Comparison of ENCODE assay signal across 22 cellular contexts in genomic region chr10:905503-905902, GRCh38. TPM values are rescaled to one million over a fixed set of nuclear protein-coding genes. Genes with fewer than 3 reads are reported as not detected.
DNase-seq lines count a peak whose midpoint lies in the region; ATAC-seq, FAIRE-seq and TF ChIP-seq lines count a peak whose summit lies in the region.
"Had no signal": no experiment of that assay in that cellular context is flagged by ENCODE, and none has a peak within 500 bp of the region (broad histone marks: within the 10 kb centered on the region; RNA-seq: fewer than 3 reads in every experiment).

No MANE protein-coding gene starts in this region.

- POLR2A ChIA-PET in HepG2 (lab: Yijun Ruan, JAX), result no interaction called here
- POLR2A ChIA-PET in K562 (lab: Yijun Ruan, JAX), result interaction anchor here (0.8 to 2.4 kb wide), 5 partner anchors 11 to 39 kb away, joined by 3 to 14 read pairs (median 4); no protein-coding TSS in a partner anchor

- TF ChIP-seq EP300 in HepG2 (IDR thresholded peaks at IDR 0.05; ENCODE audit: low read depth in 2 of 2, low read length in 2 of 2) (no peak), HepG2 (CRISPR knock-in tag; IDR thresholded peaks at IDR 0.05; ENCODE audit: borderline replicate concordance) (no peak), K562 (IDR thresholded peaks at IDR 0.05; ENCODE audit: low read length) (no peak)

- no peaks in the 10 kb centered on the region for H3K9me1 ChIP-seq in K562 (ENCODE audit: control insufficient read depth, insufficient read depth, low read length)

- TF ChIP-seq RAD21 in HepG2 (CRISPR knock-in tag; IDR thresholded peaks at IDR 0.05) (no peak), K562 (CRISPR knock-in tag; conservative IDR thresholded peaks at IDR 0.05 in 1 of 2, IDR thresholded peaks at IDR 0.05 in 1 of 2) (no peak)

- H3K27me3 ChIP-seq in HepG2 (ENCODE audit: control insufficient read depth in 1 of 2, insufficient read depth in 2 of 2, low read length in 2 of 2), result no peaks in the 10 kb centered on the region
- H3K27me3 ChIP-seq in right lobe of liver, result no peaks in the 10 kb centered on the region
- H3K27me3 ChIP-seq in K562 (ENCODE audit: control insufficient read depth in 2 of 2, insufficient read depth in 2 of 2, low read length in 2 of 2), result no peaks in the 10 kb centered on the region
- H3K27me3 ChIP-seq in foreskin keratinocyte, result no peaks in the 10 kb centered on the region

- no peak overlapping the region for H3K4me3 ChIP-seq in HepG2 (replicated peaks in 1 of 3; ENCODE audit: insufficient read depth in 1 of 3, low read depth in 2 of 3, low read length in 3 of 3)
- H3K4me3 ChIP-seq in right lobe of liver, result no peak overlapping the region
- no peak overlapping the region for H3K4me3 ChIP-seq in K562

- TF ChIP-seq CTCF in HepG2 (CRISPR knock-in tag; IDR thresholded peaks at IDR 0.05) (no peak), right lobe of liver (IDR thresholded peaks at IDR 0.05) (no peak), K562 (IDR thresholded peaks at IDR 0.05 in 2 of 3, conservative IDR thresholded peaks at IDR 0.05 in 1 of 3; ENCODE audit: insufficient read depth in 2 of 3, low read depth in 1 of 3, low read length in 3 of 3) (no peak), foreskin keratinocyte (conservative IDR thresholded peaks at IDR 0.05) (no peak)

- H3K4me2 ChIP-seq in HepG2 (ENCODE audit: low read depth, low read length) (no peak overlapping the region), K562 (ENCODE audit: insufficient read depth, low read length) (no peak overlapping the region; the same call in 1 of the 2 replicates)

- BruUV-seq in HepG2 (replicated peaks; lab: Mats Ljungman, UMichigan) (no TSS peak), K562 (replicated peaks; lab: Mats Ljungman, UMichigan) (no TSS peak)

- TF ChIP-seq POLR2A in HepG2 (IDR thresholded peaks at IDR 0.05; ENCODE audit: insufficient read depth in 1 of 2, low read depth in 2 of 2, low read length in 2 of 2), result no peak
- TF ChIP-seq POLR2A in right lobe of liver (IDR thresholded peaks at IDR 0.05), result no peak
- TF ChIP-seq POLR2A in K562 (conservative IDR thresholded peaks at IDR 0.05), result no peak

- H3K36me3 ChIP-seq in HepG2 (replicated peaks in 1 of 2; ENCODE audit: control insufficient read depth in 1 of 2, insufficient read depth in 2 of 2, low read length in 2 of 2), result peaks cover 13 to 27% of the 10 kb centered on the region in 2 experiments; a peak in 4 of 5 replicates
- H3K36me3 ChIP-seq in right lobe of liver, result peaks cover 0 to 3% (median 0%) of the 10 kb centered on the region in 4 donors
- peaks cover 63% of the 10 kb centered on the region for H3K36me3 ChIP-seq in K562 (ENCODE audit: control insufficient read depth, insufficient read depth, low read length)

- ATAC-seq in HepG2 (no peak), right lobe of liver (no peak), K562 (peak; percentile 76), foreskin keratinocyte (peak; percentile 48), GM21381 (IDR thresholded peaks at IDR 0.05; ENCODE audit: unreplicated experiment) (no peak)
- ATAC-seq: activated naive CD4-positive, alpha-beta T cell treated with anti-CD3 and anti-CD28 coated beads, Interleukin-2, amount 50 U/mL, for 72 hours; activated T-cell treated with anti-CD3 and anti-CD28 coated beads, Interleukin-2, amount 50 U/mL, for 4 hours; PC-3 had no signal

- intact Hi-C loops in HepG2 (cut with micrococcal nuclease; ENCODE audit: unreplicated experiment), result no loop called here
- intact Hi-C loops in right lobe of liver (cut with DNase I), result no loop called here
- intact Hi-C loops in K562 (cut with micrococcal nuclease), result no loop called here

- 98% methylated on average over 3 of the region's 3 CpGs for WGBS in HepG2 (ENCODE audit: low lambda C conversion rate)
- 46% methylated on average over 3 of the region's 3 CpGs for WGBS in right lobe of liver (ENCODE audit: insufficient coverage, low coverage, low lambda C conversion rate, missing lambda C conversion rate)
- WGBS in K562 (ENCODE audit: insufficient coverage, low coverage, missing lambda C conversion rate), result 41% methylated on average over 3 of the region's 3 CpGs

- H4K20me1 ChIP-seq in HepG2 (ENCODE audit: insufficient read depth, low read length) (peaks cover 8% of the 10 kb centered on the region), K562 (replicated peaks; ENCODE audit: control insufficient read depth, insufficient read depth, low read length) (peaks cover 25% of the 10 kb centered on the region; the same call in 1 of the 2 replicates)

- H3K27ac ChIP-seq in HepG2 (ENCODE audit: extremely low read length, insufficient read depth, low read length) (no peak overlapping the region), right lobe of liver (no peak overlapping the region), K562 (ENCODE audit: extremely low read depth, low read depth, low read length) (no peak overlapping the region), foreskin keratinocyte (no peak overlapping the region)

- H3K4me1 ChIP-seq in HepG2 (ENCODE audit: insufficient read depth, low read length) (no peaks in the 10 kb centered on the region), right lobe of liver (no peaks in the 10 kb centered on the region), K562 (replicated peaks in 1 of 2; ENCODE audit: control insufficient read depth in 2 of 2, insufficient read depth in 2 of 2, low read length in 2 of 2) (peaks cover 0 to 4% of the 10 kb centered on the region in 2 experiments; a peak in 3 of 5 replicates), foreskin keratinocyte (no peaks in the 10 kb centered on the region)

- peaks cover 71% of the 10 kb centered on the region for H3K79me2 ChIP-seq in HepG2 (ENCODE audit: insufficient read depth, low read length)
- H3K79me2 ChIP-seq in K562 (ENCODE audit: control insufficient read depth, insufficient read depth, low read length), result peaks cover 88% of the 10 kb centered on the region

- in situ Hi-C loops in HepG2 (cut with HindIII; ENCODE audit: extremely low pct_ligation_motif_present, low pct_unique_long_range_greater_than_20kb) (no loop called here), K562 (cut with MboI) (no loop called here)

- H3K9ac ChIP-seq in HepG2 (ENCODE audit: insufficient read depth, low read depth, low read length) (no peak overlapping the region), K562 (ENCODE audit: insufficient read depth in 1 of 2, low read depth in 2 of 2, low read length in 2 of 2) (no peak overlapping the region)
- H3K9ac ChIP-seq: KMS-11 had no signal

- H2AFZ ChIP-seq in HepG2 (ENCODE audit: low read length) (no peak overlapping the region), K562 (ENCODE audit: low read depth, low read length) (no peak overlapping the region)

- no peaks in the 10 kb centered on the region for H3K9me3 ChIP-seq in HepG2 (ENCODE audit: low read length)
- no peaks in the 10 kb centered on the region for H3K9me3 ChIP-seq in right lobe of liver
- no peaks in the 10 kb centered on the region; the same call in 1 of the 2 replicates for H3K9me3 ChIP-seq in K562 (replicated peaks; ENCODE audit: control insufficient read depth, insufficient read depth, low read depth, low read length)

- FAIRE-seq in HepG2 (lab: Jason Lieb, UNC) (no peak), K562 (lab: Jason Lieb, UNC) (peak; percentile 56)
- FAIRE-seq: urothelium cell line had no signal

- DNase-seq in HepG2 (ENCODE audit: low spot score) (no peak), right lobe of liver (no peak), K562 (ENCODE audit: extremely low read depth in 1 of 4, low spot score in 3 of 4) (peak in 2 of 4 experiments; percentile 26 to 28), foreskin keratinocyte (no peak), GOT3 (lab: John Stamatoyannopoulos, UW) (no peak), NCI-H2081 (lab: John Stamatoyannopoulos, UW) (no peak)
- no peak for DNase-seq in activated CD4-positive, alpha-beta T cell treated with anti-CD3 and anti-CD28 coated beads, Interleukin-2, amount 50 U/mL, for 1 hour
- DNase-seq: ACHN; activated CD4-positive, alpha-beta memory T cell treated with anti-CD3 and anti-CD28 coated beads, Interleukin-2, amount 10 ng/mL, durations not matched to agents 7 days and 5 days; activated T-cell treated with anti-CD3 and anti-CD28 coated beads, Interleukin-2, amount 50 U/mL, for 4 hours; CD4-positive, alpha-beta T cell; cortex of kidney; DMS53; NCI-H1092; NCI-H82; PC-3; SIG-M5; substantia nigra had no signal

- CTCF ChIA-PET in HepG2 (lab: Yijun Ruan, JAX; ENCODE audit: low intra/inter-chr PET ratio, low total read pairs), result no interaction called here
- CTCF ChIA-PET in K562 (lab: Yijun Ruan, JAX; ENCODE audit: low intra/inter-chr PET ratio), result no interaction called here

RNA-seq across cellular contexts. Expression of gene LARP4B, which starts 26.0 kb away (rescaled TPM):
- 19.5 and 23.6 TPM in 2 replicates for total RNA-seq in HepG2 (2016; rRNA removed; fragmentation: Illumina TruSeq; extraction: Trizol)
- total RNA-seq in HepG2 (2016; cell fraction: cytosol; rRNA removed; fragmentation: Illumina TruSeq; extraction: Trizol; ENCODE audit: low read depth), result 14.7 and 23.0 TPM in 2 replicates
- 19.2 and 20.0 TPM in 2 replicates for total RNA-seq in HepG2 (2016; cell fraction: insoluble cytoplasmic fraction; rRNA removed; fragmentation: Illumina TruSeq; extraction: Trizol)
- 15.0 and 15.8 TPM in 2 replicates for total RNA-seq in HepG2 (2016; cell fraction: membrane; rRNA removed; fragmentation: Illumina TruSeq; extraction: Trizol)
- 26.7 and 30.9 TPM in 2 replicates for total RNA-seq in HepG2 (2016; cell fraction: nucleus; rRNA removed; fragmentation: Illumina TruSeq; extraction: Trizol)
- 29.4 and 30.2 TPM in 2 replicates for polyA plus RNA-seq in HepG2 (2011; rRNA removed)
- 17.2 and 19.1 TPM in 2 replicates for polyA plus RNA-seq in HepG2 (2011; cell fraction: cytosol; rRNA removed)
- polyA plus RNA-seq in HepG2 (2011; cell fraction: nucleus; rRNA removed), result 47.0 and 50.9 TPM in 2 replicates
- 21.6 and 23.2 TPM in 2 replicates for polyA plus RNA-seq in HepG2 (2012)
- 0.96 and 1.0 TPM in 2 replicates for polyA plus RNA-seq in HepG2 (2016; cell fraction: cytosol; fragmentation: Illumina TruSeq; extraction: Trizol; ENCODE audit: low read depth)
- polyA plus RNA-seq in HepG2 (2016; cell fraction: insoluble cytoplasmic fraction; fragmentation: Illumina TruSeq; extraction: Trizol; ENCODE audit: low read depth), result 20.6 and 24.1 TPM in 2 replicates
- 4.4 and 4.9 TPM in 2 replicates for polyA plus RNA-seq in HepG2 (2016; cell fraction: membrane; fragmentation: Illumina TruSeq; extraction: Trizol; ENCODE audit: low read depth)
- 31.6 and 31.8 TPM in 2 replicates for polyA plus RNA-seq in HepG2 (2016; cell fraction: nucleus; fragmentation: Illumina TruSeq; extraction: Trizol; ENCODE audit: insufficient read depth, low read depth)
- polyA minus RNA-seq in HepG2 (2011; rRNA and poly(A)+ RNA removed; ENCODE audit: low replicate concordance), result 61.5 and 94.1 TPM in 2 replicates
- 27.4 and 36.0 TPM in 2 replicates for polyA minus RNA-seq in HepG2 (2011; cell fraction: cytosol; rRNA and poly(A)+ RNA removed)
- polyA minus RNA-seq in HepG2 (2011; cell fraction: nucleus; rRNA and poly(A)+ RNA removed), result 92.4 and 94.1 TPM in 2 replicates
- 10 to 100 TPM; 22.4 to 35.9 (median 31.7) TPM for total RNA-seq in right lobe of liver
- total RNA-seq in K562 (2011; cell fraction: chromatin; rRNA removed; ENCODE audit: low replicate concordance), result 210 and 214 TPM in 2 replicates
- total RNA-seq in K562 (2011; cell fraction: nucleolus; rRNA removed), result 107 and 116 TPM in 2 replicates
- total RNA-seq in K562 (2011; cell fraction: nucleoplasm; rRNA removed), result 149 and 184 TPM in 2 replicates
- 48.4 and 61.7 TPM in 2 replicates for total RNA-seq in K562 (2014; rRNA removed)
- 28.3 and 28.6 TPM in 2 replicates for total RNA-seq in K562 (2014; rRNA removed; fragmentation: Illumina TruSeq; extraction: Trizol)
- total RNA-seq in K562 (2015; rRNA removed; fragmentation: Illumina TruSeq; extraction: Trizol), result 37.3 and 39.0 TPM in 2 replicates
- 128 and 130 TPM in 2 replicates for total RNA-seq in K562 (2021)
- polyA plus RNA-seq in K562 (2011; rRNA removed), result 63.1 and 64.1 TPM in 2 replicates
- 38.4 and 38.9 TPM in 2 replicates for polyA plus RNA-seq in K562 (2011; cell fraction: cytosol; rRNA removed)
- 106 and 107 TPM in 2 replicates for polyA plus RNA-seq in K562 (2011; cell fraction: nucleus; rRNA removed)
- polyA plus RNA-seq in K562 (2012), result 21.5 and 41.5 TPM in 2 replicates
- 38.5 and 44.0 TPM in 2 replicates for polyA plus RNA-seq in K562 (2014; fragmentation: Illumina TruSeq; extraction: Trizol)
- 10 to 100 TPM; 11.8 to 21.0 TPM for polyA plus RNA-seq in K562 (2014; fragmentation: Nextera tagmentation; extraction: Ambion mirVana)
- 42.6 and 46.6 TPM in 2 replicates for polyA plus RNA-seq in K562 (2014; rRNA removed)
- polyA minus RNA-seq in K562 (2011; rRNA and poly(A)+ RNA removed), result 95.3 and 108 TPM in 2 replicates
- polyA minus RNA-seq in K562 (2011; cell fraction: cytosol; rRNA and poly(A)+ RNA removed), result 55.8 and 69.2 TPM in 2 replicates
- polyA minus RNA-seq in K562 (2011; cell fraction: nucleus; rRNA and poly(A)+ RNA removed), result 70.0 and 104 TPM in 2 replicates
- total RNA-seq in foreskin keratinocyte, result 44.3 and 46.9 TPM in 2 replicates
- 12.6 and 14.5 TPM in 2 replicates for polyA plus RNA-seq in foreskin keratinocyte

Comparison
In these comparisons a context has a peak if more than half of its experiments do, and no peak if none do; other contexts are left out.
1. ATAC-seq: peak in K562 (single experiment) and foreskin keratinocyte (single experiment); none in HepG2 (single experiment), right lobe of liver (0 of 4) and GM21381 (single experiment).
2. Of the 241 proteins assayed by ChIP-seq in both HepG2 and K562: peak only in HepG2: RBM22; only in K562: ZNF263; in both: none; in neither: 239.